ENCODE assay signal across 8 cellular contexts in the genomic region with DNA sequence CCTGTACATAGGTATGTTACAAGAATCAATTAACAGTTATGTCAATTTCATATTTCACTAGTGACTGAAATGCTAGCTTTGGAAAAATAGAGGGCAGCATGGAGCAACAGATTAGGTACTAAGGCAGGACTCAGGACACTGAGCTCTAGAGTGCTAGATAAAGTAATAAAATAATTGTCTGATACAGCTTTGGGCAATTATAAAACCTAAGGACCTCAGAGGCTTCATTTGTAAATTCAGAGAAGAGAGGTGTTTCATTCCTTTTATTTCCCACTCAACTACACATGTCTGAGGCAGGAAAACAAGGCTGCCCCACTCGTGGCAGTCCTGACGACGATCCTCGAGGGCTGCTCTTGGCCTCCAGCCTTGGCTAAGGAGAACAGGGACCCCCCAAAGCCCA.
DNase-seq lines count a peak whose midpoint lies in the region; ATAC-seq lines count a peak whose summit lies in the region.

No MANE protein-coding gene starts in this region.

- no peaks in the 10 kb centered on the region for H3K9me3 Mint-ChIP-seq in activated naive CD8-positive, alpha-beta T cell treated with anti-CD3 and anti-CD28 coated beads, Interleukin-2, amount 50 U/mL, for 24 hours

- peak overlapping the region; percentile 25 for H3K27ac Mint-ChIP-seq in activated naive CD8-positive, alpha-beta T cell treated with anti-CD3 and anti-CD28 coated beads, Interleukin-2, amount 50 U/mL, for 24 hours

- peaks cover 7% of the 10 kb centered on the region for H3K36me3 Mint-ChIP-seq in activated naive CD8-positive, alpha-beta T cell treated with anti-CD3 and anti-CD28 coated beads, Interleukin-2, amount 50 U/mL, for 24 hours (ENCODE audit: low read depth)

- no peaks in the 10 kb centered on the region for H3K27me3 Mint-ChIP-seq in activated naive CD8-positive, alpha-beta T cell treated with anti-CD3 and anti-CD28 coated beads, Interleukin-2, amount 50 U/mL, for 24 hours

- ATAC-seq in activated naive CD8-positive, alpha-beta T cell treated with anti-CD3 and anti-CD28 coated beads, Interleukin-2, amount 50 U/mL, for 24 hours, result peak; percentile 36
- no peak for ATAC-seq in GM19395 (IDR thresholded peaks at IDR 0.05; ENCODE audit: unreplicated experiment)
- ATAC-seq in GM19452 (IDR thresholded peaks at IDR 0.05; ENCODE audit: unreplicated experiment), result no peak
- ATAC-seq in HG03196 (IDR thresholded peaks at IDR 0.05; ENCODE audit: unreplicated experiment), result no peak

- peaks cover 10% of the 10 kb centered on the region for H3K4me1 Mint-ChIP-seq in activated naive CD8-positive, alpha-beta T cell treated with anti-CD3 and anti-CD28 coated beads, Interleukin-2, amount 50 U/mL, for 24 hours

- DNase-seq in ELR (ENCODE audit: low read depth) (peak; percentile 61), LHCN-M2 (ENCODE audit: low read depth) (peak; percentile 38), kidney glomerular epithelial cell (lab: John Stamatoyannopoulos, UW) (peak; percentile 58)
- no peak for DNase-seq in activated naive CD8-positive, alpha-beta T cell treated with anti-CD3 and anti-CD28 coated beads, Interleukin-2, amount 50 U/mL, for 24 hours
- DNase-seq in activated CD4-positive, CD25-positive, alpha-beta regulatory T cell (lab: John Stamatoyannopoulos, UW), result no peak

- H3K4me3 Mint-ChIP-seq in activated naive CD8-positive, alpha-beta T cell treated with anti-CD3 and anti-CD28 coated beads, Interleukin-2, amount 50 U/mL, for 24 hours, result no peak overlapping the region

Comparison
In these comparisons a context has a peak if more than half of its experiments do, and no peak if none do; other contexts are left out.
1. DNase-seq: peak in ELR (single experiment), LHCN-M2 (single experiment) and kidney glomerular epithelial cell (single experiment); none in activated naive CD8-positive, alpha-beta T cell treated with anti-CD3 and anti-CD28 coated beads, Interleukin-2, amount 50 U/mL, for 24 hours (single experiment) and activated CD4-positive, CD25-positive, alpha-beta regulatory T cell (0 of 4).